Comparison of ENCODE assay signal across 15 cellular contexts in genomic region chr21:36547464-36547863, GRCh38.
DNase-seq lines count a peak whose midpoint lies in the region; ATAC-seq and TF ChIP-seq lines count a peak whose summit lies in the region.
"Had no signal": no experiment of that assay in that cellular context is flagged by ENCODE, and none has a peak within 500 bp of the region (broad histone marks: within the 10 kb centered on the region; RNA-seq: fewer than 3 reads in every experiment).

No MANE protein-coding gene starts in this region.

- H3K4me3 Mint-ChIP-seq in activated CD8-positive, alpha-beta memory T cell treated with anti-CD3 and anti-CD28 coated beads, Interleukin-2, amount 10 ng/mL, durations not matched to agents 7 days and 5 days = no peak overlapping the region
- H3K4me3 Mint-ChIP-seq: CD4-positive, alpha-beta memory T cell; H9 had no signal

- H3K4me1 ChIP-seq in testis = peaks cover 18% of the 10 kb centered on the region
- H3K4me1 ChIP-seq: BE2C had no signal

- intact Hi-C loops in testis (cut with DNase I; ENCODE audit: low total_unique reads) = no loop called here

- H3K4me3 ChIP-seq in testis = no peak overlapping the region
- H3K4me3 ChIP-seq: GM12878 had no signal

- no peaks in the 10 kb centered on the region for H3K9me3 Mint-ChIP-seq in activated CD8-positive, alpha-beta memory T cell treated with anti-CD3 and anti-CD28 coated beads, Interleukin-2, amount 10 ng/mL, durations not matched to agents 7 days and 5 days (ENCODE audit: low read depth)
- H3K9me3 Mint-ChIP-seq: CD4-positive, alpha-beta memory T cell; H9 had no signal

- no peak for TF ChIP-seq CTCF in testis (IDR thresholded peaks at IDR 0.05)

- DNase-seq in activated CD8-positive, alpha-beta memory T cell treated with anti-CD3 and anti-CD28 coated beads, Interleukin-2, amount 50 U/mL, for 48 hours = peak; percentile 7
- DNase-seq in activated CD8-positive, alpha-beta memory T cell treated with anti-CD3 and anti-CD28 coated beads, Interleukin-2, amount 10 ng/mL, durations not matched to agents 7 days and 5 days = no peak
- DNase-seq in astrocyte of the hippocampus (ENCODE audit: low read depth, low spot score) = peak; percentile 36
- DNase-seq in left lobe of liver (ENCODE audit: low spot score) = no peak
- DNase-seq in testis = peak; percentile 27
- no peak for DNase-seq in amniotic stem cell (lab: John Stamatoyannopoulos, UW)
- no peak for DNase-seq in dermis blood vessel endothelial cell
- DNase-seq: BE2C; CD4-positive, alpha-beta memory T cell; DMS79; GOT3; H9 had no signal

- no peaks in the 10 kb centered on the region for H3K27me3 ChIP-seq in testis

- H3K36me3 Mint-ChIP-seq in activated CD8-positive, alpha-beta memory T cell treated with anti-CD3 and anti-CD28 coated beads, Interleukin-2, amount 10 ng/mL, durations not matched to agents 7 days and 5 days = no peaks in the 10 kb centered on the region
- H3K36me3 Mint-ChIP-seq: CD4-positive, alpha-beta memory T cell had no signal

- peaks cover 27% of the 10 kb centered on the region for H3K27me3 Mint-ChIP-seq in activated CD8-positive, alpha-beta memory T cell treated with anti-CD3 and anti-CD28 coated beads, Interleukin-2, amount 10 ng/mL, durations not matched to agents 7 days and 5 days

- ATAC-seq in activated CD8-positive, alpha-beta memory T cell treated with anti-CD3 and anti-CD28 coated beads, Interleukin-2, amount 10 ng/mL, durations not matched to agents 7 days and 5 days = no peak
- peak; percentile 22 for ATAC-seq in left lobe of liver
- ATAC-seq: GM12878 had no signal

- H3K27ac Mint-ChIP-seq in activated CD8-positive, alpha-beta memory T cell treated with anti-CD3 and anti-CD28 coated beads, Interleukin-2, amount 10 ng/mL, durations not matched to agents 7 days and 5 days = no peak overlapping the region

- no peaks in the 10 kb centered on the region for H3K36me3 ChIP-seq in testis (ENCODE audit: low read depth, missing control alignments)
- H3K36me3 ChIP-seq: BE2C had no signal

- CTCF ChIA-PET in activated CD8-positive, alpha-beta memory T cell treated with anti-CD3 and anti-CD28 coated beads, Interleukin-2, amount 10 ng/mL, durations not matched to agents 7 days and 5 days (lab: Charles Lee) = no interaction called here

- no peak for TF ChIP-seq POLR2A in testis (IDR thresholded peaks at IDR 0.05)

- 71 to 88% methylated on average over 11 to 14 of the region's 14 CpGs for WGBS in testis, 2 donors

- no peaks in the 10 kb centered on the region for H3K4me1 Mint-ChIP-seq in activated CD8-positive, alpha-beta memory T cell treated with anti-CD3 and anti-CD28 coated beads, Interleukin-2, amount 10 ng/mL, durations not matched to agents 7 days and 5 days
- H3K4me1 Mint-ChIP-seq: CD4-positive, alpha-beta memory T cell had no signal

- no peak overlapping the region for H3K27ac ChIP-seq in testis
- H3K27ac ChIP-seq: C4-2B, HL-60 had no signal

- no peaks in the 10 kb centered on the region for H3K9me3 ChIP-seq in testis
- H3K9me3 ChIP-seq: BE2C had no signal

Comparison
In these comparisons a context has a peak if more than half of its experiments do, and no peak if none do; other contexts are left out.
1. DNase-seq: peak in activated CD8-positive, alpha-beta memory T cell treated with anti-CD3 and anti-CD28 coated beads, Interleukin-2, amount 50 U/mL, for 48 hours (single experiment), astrocyte of the hippocampus (single experiment) and testis (single experiment); none in activated CD8-positive, alpha-beta memory T cell treated with anti-CD3 and anti-CD28 coated beads, Interleukin-2, amount 10 ng/mL, durations not matched to agents 7 days and 5 days (single experiment), left lobe of liver (single experiment), amniotic stem cell (single experiment) and dermis blood vessel endothelial cell (single experiment).